In genomic region chr13:39942177-39942900, GRCh38 we compare ENCODE assay signal across 1 cellular context.
TF ChIP-seq lines count a peak whose summit lies in the region.

No MANE protein-coding gene starts in this region.

TF ChIP-seq in K562, 482 proteins besides CTCF, POLR2A, EP300 and RAD21 (continued from another document):
- TF ChIP-seq, protein P1, sequence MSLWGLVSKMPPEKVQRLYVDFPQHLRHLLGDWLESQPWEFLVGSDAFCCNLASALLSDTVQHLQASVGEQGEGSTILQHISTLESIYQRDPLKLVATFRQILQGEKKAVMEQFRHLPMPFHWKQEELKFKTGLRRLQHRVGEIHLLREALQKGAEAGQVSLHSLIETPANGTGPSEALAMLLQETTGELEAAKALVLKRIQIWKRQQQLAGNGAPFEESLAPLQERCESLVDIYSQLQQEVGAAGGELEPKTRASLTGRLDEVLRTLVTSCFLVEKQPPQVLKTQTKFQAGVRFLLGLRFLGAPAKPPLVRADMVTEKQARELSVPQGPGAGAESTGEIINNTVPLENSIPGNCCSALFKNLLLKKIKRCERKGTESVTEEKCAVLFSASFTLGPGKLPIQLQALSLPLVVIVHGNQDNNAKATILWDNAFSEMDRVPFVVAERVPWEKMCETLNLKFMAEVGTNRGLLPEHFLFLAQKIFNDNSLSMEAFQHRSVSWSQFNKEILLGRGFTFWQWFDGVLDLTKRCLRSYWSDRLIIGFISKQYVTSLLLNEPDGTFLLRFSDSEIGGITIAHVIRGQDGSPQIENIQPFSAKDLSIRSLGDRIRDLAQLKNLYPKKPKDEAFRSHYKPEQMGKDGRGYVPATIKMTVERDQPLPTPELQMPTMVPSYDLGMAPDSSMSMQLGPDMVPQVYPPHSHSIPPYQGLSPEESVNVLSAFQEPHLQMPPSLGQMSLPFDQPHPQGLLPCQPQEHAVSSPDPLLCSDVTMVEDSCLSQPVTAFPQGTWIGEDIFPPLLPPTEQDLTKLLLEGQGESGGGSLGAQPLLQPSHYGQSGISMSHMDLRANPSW (CRISPR knock-in tag; IDR thresholded peaks at IDR 0.05), result no peak
- TF ChIP-seq IFI16 (CRISPR knock-in tag; IDR thresholded peaks at IDR 0.05) (no peak), BRD9 (IDR thresholded peaks at IDR 0.05; ENCODE audit: low read depth, partially characterized antibody) (no peak), NONO (IDR thresholded peaks at IDR 0.05; ENCODE audit: low read depth in 2 of 2, low read length in 1 of 2) (no peak), MYNN (IDR thresholded peaks at IDR 0.05) (no peak), MYNN (CRISPR knock-in tag; IDR thresholded peaks at IDR 0.05) (no peak), ZNF212 (CRISPR knock-in tag; IDR thresholded peaks at IDR 0.05) (no peak), SNIP1 (IDR thresholded peaks at IDR 0.05; ENCODE audit: low read depth) (no peak), ZBTB12 (CRISPR knock-in tag; IDR thresholded peaks at IDR 0.05) (no peak), ARNT (IDR thresholded peaks at IDR 0.05) (no peak)
